ENCODE assay signal across 22 cellular contexts in genomic region chr10:79208251-79208983, GRCh38.
"Had no signal": no experiment of that assay in that cellular context is flagged by ENCODE, and none has a peak within 500 bp of the region (broad histone marks: within the 10 kb centered on the region; RNA-seq: fewer than 3 reads in every experiment).

No MANE protein-coding gene starts in this region.

- ATAC-seq: activated CD8-positive, alpha-beta T cell treated with anti-CD3 and anti-CD28 coated beads for 36 hours; activated naive CD8-positive, alpha-beta T cell treated with anti-CD3 and anti-CD28 coated beads, Interleukin-2, amount 50 U/mL, for 24 hours; left cardiac atrium; naive thymus-derived CD8-positive, alpha-beta T cell; pancreas had no signal

- H3K36me3 ChIP-seq: uterus had no signal

- H3K9me3 Mint-ChIP-seq: activated CD4-positive, alpha-beta T cell treated with anti-CD3 and anti-CD28 coated beads, Interleukin-2, amount 10 ng/mL, durations not matched to agents 24 days and 14 days; activated CD8-positive, alpha-beta T cell treated with anti-CD3 and anti-CD28 coated beads for 36 hours; activated naive CD8-positive, alpha-beta T cell treated with anti-CD3 and anti-CD28 coated beads, Interleukin-2, amount 50 U/mL, for 24 hours; activated T-helper 2 cell treated with anti-CD3 and anti-CD28 coated beads, Interferon-gamma antibody, Interleukin-2, Interleukin-4, amounts not matched to agents 10 μg/mL and 5 μg/mL and 100 μg/mL, durations not matched to agents 14 hours and 24 hours and 36 hours; naive thymus-derived CD8-positive, alpha-beta T cell had no signal

- H3K9me3 ChIP-seq: esophagus squamous epithelium, neutrophil, pancreas, right lobe of liver, thyroid gland, uterus had no signal

- H3K27ac ChIP-seq: brain microvascular endothelial cell, esophagus squamous epithelium, neutrophil, pancreas, right lobe of liver, thyroid gland had no signal

- H3K4me1 ChIP-seq: pancreas, right lobe of liver, thyroid gland had no signal

- H3K27me3 ChIP-seq: brain microvascular endothelial cell, esophagus squamous epithelium, neutrophil, pancreas, right lobe of liver, thyroid gland, uterus had no signal

- H3K4me3 ChIP-seq: esophagus squamous epithelium, pancreas, right lobe of liver, thyroid gland, uterus had no signal

- H3K4me3 Mint-ChIP-seq: activated CD4-positive, alpha-beta T cell treated with anti-CD3 and anti-CD28 coated beads, Interleukin-2, amount 10 ng/mL, durations not matched to agents 24 days and 14 days; activated CD8-positive, alpha-beta T cell treated with anti-CD3 and anti-CD28 coated beads for 36 hours; activated naive CD8-positive, alpha-beta T cell treated with anti-CD3 and anti-CD28 coated beads, Interleukin-2, amount 50 U/mL, for 24 hours; naive thymus-derived CD8-positive, alpha-beta T cell had no signal

- H3K27me3 Mint-ChIP-seq: activated CD4-positive, alpha-beta T cell treated with anti-CD3 and anti-CD28 coated beads, Interleukin-2, amount 10 ng/mL, durations not matched to agents 24 days and 14 days; activated CD8-positive, alpha-beta T cell treated with anti-CD3 and anti-CD28 coated beads for 36 hours; activated naive CD8-positive, alpha-beta T cell treated with anti-CD3 and anti-CD28 coated beads, Interleukin-2, amount 50 U/mL, for 24 hours; naive thymus-derived CD8-positive, alpha-beta T cell had no signal

- H3K4me1 Mint-ChIP-seq: activated CD4-positive, alpha-beta T cell treated with anti-CD3 and anti-CD28 coated beads, Interleukin-2, amount 10 ng/mL, durations not matched to agents 24 days and 14 days; activated naive CD8-positive, alpha-beta T cell treated with anti-CD3 and anti-CD28 coated beads, Interleukin-2, amount 50 U/mL, for 24 hours had no signal

- DNase-seq: activated CD4-positive, alpha-beta T cell treated with anti-CD3 and anti-CD28 coated beads, Interleukin-2, amount 10 ng/mL, durations not matched to agents 24 days and 14 days; activated CD8-positive, alpha-beta T cell treated with anti-CD3 and anti-CD28 coated beads for 36 hours; activated naive CD4-positive, alpha-beta T cell treated with Interleukin-2 at 50 U/mL for 16 hours; activated naive CD8-positive, alpha-beta T cell treated with anti-CD3 and anti-CD28 coated beads, Interleukin-2, amount 50 U/mL, for 24 hours; activated T-cell treated with anti-CD3 and anti-CD28 coated beads, Interleukin-2, amount 50 U/mL, for 1 hour; anterior cingulate cortex; brain microvascular endothelial cell; effector CD4-positive, alpha-beta T cell; esophagus squamous epithelium; left cardiac atrium; mesendoderm; naive thymus-derived CD8-positive, alpha-beta T cell; right lobe of liver; small intestine; stimulated activated CD4-positive, alpha-beta T cell treated with anti-CD3 and anti-CD28 coated beads, Interleukin-4, amount 100 ng/mL, for 24 hours; stimulated activated naive CD4-positive, alpha-beta T cell; T1000; thyroid gland; uterus had no signal

- H3K27ac Mint-ChIP-seq: activated CD4-positive, alpha-beta T cell treated with anti-CD3 and anti-CD28 coated beads, Interleukin-2, amount 10 ng/mL, durations not matched to agents 24 days and 14 days; activated CD8-positive, alpha-beta T cell treated with anti-CD3 and anti-CD28 coated beads for 36 hours; activated naive CD8-positive, alpha-beta T cell treated with anti-CD3 and anti-CD28 coated beads, Interleukin-2, amount 50 U/mL, for 24 hours; activated T-helper 2 cell treated with anti-CD3 and anti-CD28 coated beads, Interferon-gamma antibody, Interleukin-2, Interleukin-4, amounts not matched to agents 10 μg/mL and 5 μg/mL and 100 μg/mL, durations not matched to agents 14 hours and 24 hours and 36 hours; naive thymus-derived CD8-positive, alpha-beta T cell had no signal
